13 cellular contexts compared by ENCODE assay signal in the genomic region with DNA sequence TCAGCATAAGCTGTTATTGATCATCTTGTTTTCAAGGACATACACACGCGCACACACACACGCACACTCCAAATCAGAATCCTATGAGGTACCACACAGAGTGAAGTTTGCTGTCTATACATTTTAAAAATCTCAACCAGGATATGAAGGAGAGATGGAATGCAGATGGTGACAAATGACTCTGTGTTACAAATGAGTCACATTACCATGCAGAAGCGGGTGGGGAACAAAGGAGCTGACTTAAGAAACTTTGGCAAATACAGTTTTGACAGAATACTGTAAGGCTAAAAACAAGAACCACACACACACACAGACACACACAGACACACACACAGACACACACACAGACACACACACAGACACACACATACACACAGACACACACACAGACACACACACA.
DNase-seq lines count a peak whose midpoint lies in the region; ATAC-seq and TF ChIP-seq lines count a peak whose summit lies in the region.
"Had no signal": no experiment of that assay in that cellular context is flagged by ENCODE, and none has a peak within 500 bp of the region (broad histone marks: within the 10 kb centered on the region; RNA-seq: fewer than 3 reads in every experiment).

No MANE protein-coding gene starts in this region.

- peaks cover 8% of the 10 kb centered on the region for H3K4me1 Mint-ChIP-seq in activated CD4-positive, alpha-beta memory T cell treated with anti-CD3 and anti-CD28 coated beads for 36 hours (ENCODE audit: low read depth)
- peaks cover 44% of the 10 kb centered on the region for H3K4me1 Mint-ChIP-seq in activated CD4-positive, alpha-beta memory T cell treated with anti-CD3 and anti-CD28 coated beads, Interleukin-2, amount 10 ng/mL, durations not matched to agents 7 days and 5 days

- H3K36me3 Mint-ChIP-seq in activated CD4-positive, alpha-beta memory T cell treated with anti-CD3 and anti-CD28 coated beads for 36 hours = peaks cover 9% of the 10 kb centered on the region
- peaks cover 8% of the 10 kb centered on the region for H3K36me3 Mint-ChIP-seq in activated CD4-positive, alpha-beta memory T cell treated with anti-CD3 and anti-CD28 coated beads, Interleukin-2, amount 10 ng/mL, durations not matched to agents 7 days and 5 days (ENCODE audit: low read depth)

- H3K27ac ChIP-seq in upper lobe of right lung (no peak overlapping the region), lower lobe of right lung (no peak overlapping the region)
- H3K27ac ChIP-seq: body of pancreas had no signal

- intact Hi-C loops in activated CD4-positive, alpha-beta memory T cell treated with anti-CD3 and anti-CD28 coated beads for 36 hours (cut with micrococcal nuclease) = loop anchor here (5.0 kb wide), 1 partner anchor 288 kb away; a partner anchor contains a TSS
- intact Hi-C loops in upper lobe of right lung (cut with DNase I) (loop anchor here (10.0 kb wide), 2 partner anchors 190 to 430 kb away; no protein-coding TSS in a partner anchor), lower lobe of right lung (cut with DNase I) (loop anchor here (5.0 kb wide), 1 partner anchor 188 kb away; no protein-coding TSS in a partner anchor)

- CTCF ChIA-PET in activated CD4-positive, alpha-beta memory T cell treated with anti-CD3 and anti-CD28 coated beads for 36 hours (lab: Charles Lee) = interaction anchor here (0.8 to 2.8 kb wide), 3 partner anchors 76 to 205 kb away, joined by 3 to 17 read pairs (median 4); no protein-coding TSS in a partner anchor
- CTCF ChIA-PET in activated CD4-positive, alpha-beta memory T cell treated with anti-CD3 and anti-CD28 coated beads, Interleukin-2, amount 10 ng/mL, durations not matched to agents 7 days and 5 days (lab: Charles Lee) = interaction anchor here (1.0 to 2.6 kb wide), 9 partner anchors 10 to 200 kb away, joined by 3 to 39 read pairs (median 4); a partner anchor contains a TSS

- H3K4me3 Mint-ChIP-seq in activated CD4-positive, alpha-beta memory T cell treated with anti-CD3 and anti-CD28 coated beads for 36 hours = no peak overlapping the region
- no peak overlapping the region for H3K4me3 Mint-ChIP-seq in activated CD4-positive, alpha-beta memory T cell treated with anti-CD3 and anti-CD28 coated beads, Interleukin-2, amount 10 ng/mL, durations not matched to agents 7 days and 5 days

- H3K36me3 ChIP-seq in upper lobe of right lung (no peaks in the 10 kb centered on the region), lower lobe of right lung (no peaks in the 10 kb centered on the region)

- H3K27me3 Mint-ChIP-seq in activated CD4-positive, alpha-beta memory T cell treated with anti-CD3 and anti-CD28 coated beads for 36 hours = no peaks in the 10 kb centered on the region
- H3K27me3 Mint-ChIP-seq in activated CD4-positive, alpha-beta memory T cell treated with anti-CD3 and anti-CD28 coated beads, Interleukin-2, amount 10 ng/mL, durations not matched to agents 7 days and 5 days = no peaks in the 10 kb centered on the region

- no peak for TF ChIP-seq POLR2A in GM18505 (IDR thresholded peaks at IDR 0.05; ENCODE audit: borderline replicate concordance, extremely low read depth, insufficient read depth, insufficient read length)

- peaks cover 4% of the 10 kb centered on the region for H3K9me3 Mint-ChIP-seq in activated CD4-positive, alpha-beta memory T cell treated with anti-CD3 and anti-CD28 coated beads for 36 hours
- no peaks in the 10 kb centered on the region for H3K9me3 Mint-ChIP-seq in activated CD4-positive, alpha-beta memory T cell treated with anti-CD3 and anti-CD28 coated beads, Interleukin-2, amount 10 ng/mL, durations not matched to agents 7 days and 5 days

- DNase-seq in activated CD4-positive, alpha-beta memory T cell treated with anti-CD3 and anti-CD28 coated beads for 36 hours = peak; percentile 20
- no peak for DNase-seq in activated CD4-positive, alpha-beta memory T cell treated with anti-CD3 and anti-CD28 coated beads, Interleukin-2, amount 10 ng/mL, durations not matched to agents 7 days and 5 days
- DNase-seq in SW480 (ENCODE audit: low spot score) (peak; percentile 15), fibroblast of the aortic adventitia (ENCODE audit: low read depth) (peak; percentile 45), upper lobe of right lung (no peak), lower lobe of right lung (no peak)
- DNase-seq: activated CD4-positive, alpha-beta T cell treated with anti-CD3 and anti-CD28 coated beads for 4 hours; body of pancreas; NCI-H2171; stimulated activated CD4-positive, alpha-beta T cell treated with anti-CD3 and anti-CD28 coated beads, Interleukin-15, amount 100 ng/mL, for 24 hours had no signal

- TF ChIP-seq CTCF in fibroblast of the aortic adventitia (IDR thresholded peaks at IDR 0.05; ENCODE audit: insufficient read depth, low read length) = no peak
- TF ChIP-seq CTCF in upper lobe of right lung (IDR thresholded peaks at IDR 0.05) = no peak
- TF ChIP-seq CTCF in lower lobe of right lung (IDR thresholded peaks at IDR 0.05) = no peak

- ATAC-seq in upper lobe of right lung = peak; percentile 34
- no peak for ATAC-seq in lower lobe of right lung
- no peak for ATAC-seq in GM18505 (IDR thresholded peaks at IDR 0.05; ENCODE audit: unreplicated experiment)
- ATAC-seq in GM18517 (IDR thresholded peaks at IDR 0.05; ENCODE audit: unreplicated experiment) = no peak
- ATAC-seq: body of pancreas, GM12878 had no signal

- POLR2A ChIA-PET in activated CD4-positive, alpha-beta memory T cell treated with anti-CD3 and anti-CD28 coated beads for 36 hours (lab: Charles Lee) = no interaction called here
- POLR2A ChIA-PET in activated CD4-positive, alpha-beta memory T cell treated with anti-CD3 and anti-CD28 coated beads, Interleukin-2, amount 10 ng/mL, durations not matched to agents 7 days and 5 days (lab: Charles Lee) = no interaction called here

- no peaks in the 10 kb centered on the region for H3K27me3 ChIP-seq in upper lobe of right lung
- no peaks in the 10 kb centered on the region for H3K27me3 ChIP-seq in lower lobe of right lung (ENCODE audit: low read depth)
- H3K27me3 ChIP-seq: body of pancreas had no signal

- H3K9me3 ChIP-seq in upper lobe of right lung = no peaks in the 10 kb centered on the region
- no peaks in the 10 kb centered on the region for H3K9me3 ChIP-seq in lower lobe of right lung
- H3K9me3 ChIP-seq: body of pancreas had no signal

- H3K4me1 ChIP-seq in upper lobe of right lung (peaks cover 4% of the 10 kb centered on the region), lower lobe of right lung (peaks cover 5% of the 10 kb centered on the region)

- no peak overlapping the region for H3K27ac Mint-ChIP-seq in activated CD4-positive, alpha-beta memory T cell treated with anti-CD3 and anti-CD28 coated beads for 36 hours
- no peak overlapping the region for H3K27ac Mint-ChIP-seq in activated CD4-positive, alpha-beta memory T cell treated with anti-CD3 and anti-CD28 coated beads, Interleukin-2, amount 10 ng/mL, durations not matched to agents 7 days and 5 days

- H3K4me3 ChIP-seq in fibroblast of the aortic adventitia (ENCODE audit: low read depth, low read length) (no peak overlapping the region), upper lobe of right lung (no peak overlapping the region), lower lobe of right lung (no peak overlapping the region)
- H3K4me3 ChIP-seq: body of pancreas, GM12878 had no signal

Comparison
In these comparisons a context has a peak if more than half of its experiments do, and no peak if none do; other contexts are left out.
1. DNase-seq: peak in activated CD4-positive, alpha-beta memory T cell treated with anti-CD3 and anti-CD28 coated beads for 36 hours (single experiment), SW480 (single experiment) and fibroblast of the aortic adventitia (single experiment); none in activated CD4-positive, alpha-beta memory T cell treated with anti-CD3 and anti-CD28 coated beads, Interleukin-2, amount 10 ng/mL, durations not matched to agents 7 days and 5 days (single experiment), upper lobe of right lung (single experiment) and lower lobe of right lung (single experiment).